27 cellular contexts compared by ENCODE assay signal in genomic region chr2:3940661-3941060, GRCh38.
"Had no signal": no experiment of that assay in that cellular context is flagged by ENCODE, and none has a peak within 500 bp of the region (broad histone marks: within the 10 kb centered on the region; RNA-seq: fewer than 3 reads in every experiment).

No MANE protein-coding gene starts in this region.

- H3K4me1 Mint-ChIP-seq: immature natural killer cell; memory B cell; mesothelial cell of epicardium; natural killer cell; stimulated activated memory B cell treated with anti-CD40 and anti-IgM and Interleukin-4, amounts not matched to agents 10 μg/mL and 1 μg/mL and 100 μg/mL, for 72 hours had no signal

- ATAC-seq: gastrocnemius medialis; left cardiac atrium; lower lobe of right lung; natural killer cell; pancreas; right lobe of liver; stimulated activated memory B cell treated with anti-CD40 and anti-IgM and Interleukin-4, amounts not matched to agents 10 μg/mL and 1 μg/mL and 100 μg/mL, for 72 hours had no signal

- H3K27ac Mint-ChIP-seq: immature natural killer cell; memory B cell; mesothelial cell of epicardium; natural killer cell; stimulated activated memory B cell treated with anti-CD40 and anti-IgM and Interleukin-4, amounts not matched to agents 10 μg/mL and 1 μg/mL and 100 μg/mL, for 72 hours; stimulated activated naive CD8-positive, alpha-beta T cell treated with anti-CD3 and anti-CD28 coated beads, Interleukin-15, Interleukin-2, amounts not matched to agents 100 ng/mL and 50 ng/mL, for 24 hours had no signal

- H3K4me1 ChIP-seq: esophagus muscularis mucosa, gastrocnemius medialis, left ventricle myocardium inferior, lower lobe of right lung, pancreas, prostate gland, right lobe of liver, tibial artery, upper lobe of left lung, uterus had no signal

- H3K27ac ChIP-seq: coronary artery, dorsolateral prefrontal cortex, epithelial cell of prostate, esophagus muscularis mucosa, gastrocnemius medialis, left ventricle myocardium inferior, lower lobe of right lung, pancreas, prostate gland, right lobe of liver, spleen, tibial artery, upper lobe of left lung, uterus had no signal

- H3K36me3 Mint-ChIP-seq: immature natural killer cell; memory B cell; mesothelial cell of epicardium; natural killer cell; stimulated activated memory B cell treated with anti-CD40 and anti-IgM and Interleukin-4, amounts not matched to agents 10 μg/mL and 1 μg/mL and 100 μg/mL, for 72 hours had no signal

- H3K4me3 Mint-ChIP-seq: immature natural killer cell; memory B cell; mesothelial cell of epicardium; natural killer cell; neural crest cell; stimulated activated memory B cell treated with anti-CD40 and anti-IgM and Interleukin-4, amounts not matched to agents 10 μg/mL and 1 μg/mL and 100 μg/mL, for 72 hours; stimulated activated naive CD8-positive, alpha-beta T cell treated with anti-CD3 and anti-CD28 coated beads, Interleukin-15, Interleukin-2, amounts not matched to agents 100 ng/mL and 50 ng/mL, for 24 hours had no signal

- H3K36me3 ChIP-seq: esophagus muscularis mucosa, gastrocnemius medialis, left ventricle myocardium inferior, lower lobe of right lung, pancreas, prostate gland, right lobe of liver, spleen, tibial artery, upper lobe of left lung, uterus had no signal

- H3K9me3 ChIP-seq: esophagus muscularis mucosa, gastrocnemius medialis, lower lobe of right lung, pancreas, prostate gland, right lobe of liver, tibial artery, upper lobe of left lung, uterus had no signal

- H3K4me3 ChIP-seq: coronary artery, dorsolateral prefrontal cortex, esophagus muscularis mucosa, gastrocnemius medialis, left ventricle myocardium inferior, lower lobe of right lung, pancreas, prostate gland, right lobe of liver, spleen, tibial artery, upper lobe of left lung, uterus had no signal

- H3K27me3 Mint-ChIP-seq: stimulated activated naive CD8-positive, alpha-beta T cell treated with anti-CD3 and anti-CD28 coated beads, Interleukin-15, Interleukin-2, amounts not matched to agents 100 ng/mL and 50 ng/mL, for 24 hours had no signal

- DNase-seq: dorsolateral prefrontal cortex; effector memory CD4-positive, alpha-beta T cell; gastrocnemius medialis; immature natural killer cell; left cardiac atrium; left ventricle myocardium inferior; lower lobe of right lung; natural killer cell; occipital lobe; pancreas; right lobe of liver; spleen; stimulated activated CD4-positive, alpha-beta T cell treated with anti-CD3 and anti-CD28 coated beads, Interleukin-15, amount 100 ng/mL, for 24 hours; stimulated activated CD4-positive, alpha-beta T cell treated with anti-CD3 and anti-CD28 coated beads, Interleukin-1b, Interleukin-23, amount 100 ng/mL, for 48 hours; stimulated activated CD4-positive, alpha-beta T cell treated with anti-CD3 and anti-CD28 coated beads, Interleukin-4, amount 100 ng/mL, for 24 hours; tibial artery; upper lobe of left lung; uterus had no signal

- H3K27me3 ChIP-seq: gastrocnemius medialis, pancreas, right lobe of liver, upper lobe of left lung, uterus had no signal
